In genomic region chr12:110185626-110186025, GRCh38 we compare ENCODE assay signal across 26 cellular contexts.
A peak's percentile ranks its signal among the peaks of the same experiment; 100 is the strongest.
DNase-seq lines count a peak whose midpoint lies in the region; ATAC-seq, FAIRE-seq and TF ChIP-seq lines count a peak whose summit lies in the region.
"Had no signal": no experiment of that assay in that cellular context is flagged by ENCODE, and none has a peak within 500 bp of the region (broad histone marks: within the 10 kb centered on the region; RNA-seq: fewer than 3 reads in every experiment).

No MANE protein-coding gene starts in this region.

- peaks cover 25% of the 10 kb centered on the region for H3K36me3 Mint-ChIP-seq in endothelial cell (ENCODE audit: low read depth, unreplicated experiment)
- H3K36me3 Mint-ChIP-seq: CD14-positive monocyte had no signal

- peaks cover 6% of the 10 kb centered on the region in 2 experiments; a peak in 3 of 5 replicates for H3K36me3 ChIP-seq in HepG2 (replicated peaks in 1 of 2; ENCODE audit: control insufficient read depth in 1 of 2, insufficient read depth in 2 of 2, low read length in 2 of 2)
- peaks cover 0 to 6% (median 0%) of the 10 kb centered on the region in 4 donors for H3K36me3 ChIP-seq in right lobe of liver
- peaks cover 5% of the 10 kb centered on the region for H3K36me3 ChIP-seq in adipocyte (ENCODE audit: control insufficient read depth, insufficient read depth, low read length, severe bottlenecking)

- WGBS in HepG2 (ENCODE audit: low lambda C conversion rate) = 98% methylated on average over 2 of the region's 2 CpGs
- 100% methylated on average over 1 of the region's 2 CpGs for WGBS in right lobe of liver (ENCODE audit: insufficient coverage, low coverage, low lambda C conversion rate, missing lambda C conversion rate)

- in situ Hi-C loops in HepG2 (cut with HindIII; ENCODE audit: extremely low pct_ligation_motif_present, low pct_unique_long_range_greater_than_20kb) = no loop called here

- no peak for TF ChIP-seq CTCF in HepG2 (CRISPR knock-in tag; IDR thresholded peaks at IDR 0.05)
- TF ChIP-seq CTCF in right lobe of liver (IDR thresholded peaks at IDR 0.05) = no peak
- TF ChIP-seq CTCF in endothelial cell (IDR thresholded peaks at IDR 0.05; ENCODE audit: unreplicated experiment) = no peak

- H3K4me3 ChIP-seq in HepG2 (replicated peaks in 1 of 3; ENCODE audit: insufficient read depth in 1 of 3, low read depth in 2 of 3, low read length in 3 of 3) (no peak overlapping the region), right lobe of liver (no peak overlapping the region), adipocyte (ENCODE audit: low read length) (peak overlapping the region; percentile 40)
- H3K4me3 ChIP-seq: BLaER1, GM12878 had no signal

- DNase-seq in HepG2 (ENCODE audit: low spot score) = no peak
- no peak for DNase-seq in right lobe of liver
- DNase-seq in adipocyte (ENCODE audit: low read depth) = no peak
- DNase-seq in endothelial cell (ENCODE audit: low spot score) = no peak
- no peak for DNase-seq in GOT3 (lab: John Stamatoyannopoulos, UW)
- no peak for DNase-seq in NCI-H2029 treated with DMSO at 0.1 percent for 48 hours (lab: John Stamatoyannopoulos, UW)
- DNase-seq: 8988T; BE2C; C1 segment of cervical spinal cord; CD4-positive, alpha-beta memory T cell; CD4-positive, CD25-positive, alpha-beta regulatory T cell; CD8-positive, alpha-beta memory T cell; COR-L47; DMS 273 treated with DMSO at 0.1 percent for 48 hours; DMS153; DMS53; DMS79; DND-41; EL; GDM1 had no signal

- peaks cover 11% of the 10 kb centered on the region for H3K9me3 Mint-ChIP-seq in endothelial cell (ENCODE audit: unreplicated experiment)

- TF ChIP-seq RAD21 in HepG2 (CRISPR knock-in tag; IDR thresholded peaks at IDR 0.05) = no peak

- H3K4me1 ChIP-seq in HepG2 (ENCODE audit: insufficient read depth, low read length) (no peaks in the 10 kb centered on the region), right lobe of liver (no peaks in the 10 kb centered on the region), adipocyte (ENCODE audit: control insufficient read depth, insufficient read depth, low read length) (peaks cover 9% of the 10 kb centered on the region)
- H3K4me1 ChIP-seq: BE2C, BLaER1 had no signal

- no peaks in the 10 kb centered on the region for H3K27me3 Mint-ChIP-seq in endothelial cell (ENCODE audit: unreplicated experiment)
- H3K27me3 Mint-ChIP-seq: CD4-positive, alpha-beta memory T cell; CD4-positive, CD25-positive, alpha-beta regulatory T cell; CD8-positive, alpha-beta memory T cell had no signal

- no peaks in the 10 kb centered on the region for H3K79me2 ChIP-seq in HepG2 (ENCODE audit: insufficient read depth, low read length)

- CTCF ChIA-PET in HepG2 (lab: Yijun Ruan, JAX; ENCODE audit: low intra/inter-chr PET ratio, low total read pairs) = no interaction called here

- FAIRE-seq in HepG2 (lab: Jason Lieb, UNC) = no peak
- FAIRE-seq: A204.1, GM12878, GM12892 had no signal

- TF ChIP-seq EP300 in HepG2 (IDR thresholded peaks at IDR 0.05; ENCODE audit: low read depth in 2 of 2, low read length in 2 of 2) (no peak), HepG2 (CRISPR knock-in tag; IDR thresholded peaks at IDR 0.05; ENCODE audit: borderline replicate concordance) (no peak)

- intact Hi-C loops in HepG2 (cut with micrococcal nuclease; ENCODE audit: unreplicated experiment) = no loop called here
- intact Hi-C loops in right lobe of liver (cut with DNase I) = no loop called here

- TF ChIP-seq POLR2A in HepG2 (IDR thresholded peaks at IDR 0.05; ENCODE audit: insufficient read depth in 1 of 2, low read depth in 2 of 2, low read length in 2 of 2) = no peak
- no peak for TF ChIP-seq POLR2A in right lobe of liver (IDR thresholded peaks at IDR 0.05)

- no TSS peak for BruUV-seq in HepG2 (replicated peaks; lab: Mats Ljungman, UMichigan)

- H4K20me1 ChIP-seq in HepG2 (ENCODE audit: insufficient read depth, low read length) = no peaks in the 10 kb centered on the region
- H4K20me1 ChIP-seq: BLaER1 had no signal

- H2AFZ ChIP-seq in HepG2 (ENCODE audit: low read length) = no peak overlapping the region

- H3K27me3 ChIP-seq in HepG2 (ENCODE audit: control insufficient read depth in 1 of 2, insufficient read depth in 2 of 2, low read length in 2 of 2) (no peaks in the 10 kb centered on the region), right lobe of liver (no peaks in the 10 kb centered on the region), adipocyte (replicated peaks; ENCODE audit: control insufficient read depth, insufficient read depth, low read length) (no peaks in the 10 kb centered on the region)
- H3K27me3 ChIP-seq: BE2C, BLaER1 had no signal

- no peaks in the 10 kb centered on the region for H3K4me1 Mint-ChIP-seq in endothelial cell (ENCODE audit: unreplicated experiment)
- H3K4me1 Mint-ChIP-seq: CD4-positive, alpha-beta memory T cell; CD8-positive, alpha-beta memory T cell had no signal

- H3K27ac Mint-ChIP-seq in endothelial cell (ENCODE audit: unreplicated experiment) = no peak overlapping the region
- H3K27ac Mint-ChIP-seq: CD4-positive, CD25-positive, alpha-beta regulatory T cell had no signal

- H3K4me3 Mint-ChIP-seq in endothelial cell (ENCODE audit: unreplicated experiment) = peak overlapping the region; percentile 66
- H3K4me3 Mint-ChIP-seq: CD14-positive monocyte; CD4-positive, alpha-beta memory T cell; CD4-positive, CD25-positive, alpha-beta regulatory T cell; CD8-positive, alpha-beta memory T cell had no signal

- H3K9ac ChIP-seq in HepG2 (ENCODE audit: insufficient read depth, low read depth, low read length) = no peak overlapping the region
- H3K9ac ChIP-seq in adipocyte (ENCODE audit: low read length) = no peak overlapping the region
- H3K9ac ChIP-seq: BLaER1 had no signal

- H3K4me2 ChIP-seq in HepG2 (ENCODE audit: low read depth, low read length) = no peak overlapping the region
- H3K4me2 ChIP-seq: BLaER1 had no signal

- no peak overlapping the region for H3K27ac ChIP-seq in HepG2 (ENCODE audit: extremely low read length, insufficient read depth, low read length)
- no peak overlapping the region for H3K27ac ChIP-seq in right lobe of liver
- H3K27ac ChIP-seq: BLaER1 had no signal

- ATAC-seq in HepG2 (no peak), right lobe of liver (no peak), HG02938 (IDR thresholded peaks at IDR 0.05; ENCODE audit: unreplicated experiment) (no peak)
- ATAC-seq: GM12878 had no signal

- peaks cover 5% of the 10 kb centered on the region; the same call in 1 of the 2 replicates for H3K9me3 ChIP-seq in HepG2 (ENCODE audit: low read length)
- H3K9me3 ChIP-seq in right lobe of liver = peaks cover 0 to 6% (median 0%) of the 10 kb centered on the region in 4 donors
- H3K9me3 ChIP-seq in adipocyte (ENCODE audit: control insufficient read depth, low read length) = peaks cover 18% of the 10 kb centered on the region
- H3K9me3 ChIP-seq: BE2C had no signal

- POLR2A ChIA-PET in HepG2 (lab: Yijun Ruan, JAX) = no interaction called here

TF ChIP-seq in HepG2, 621 proteins besides CTCF, POLR2A, EP300 and RAD21:
- TF ChIP-seq ZNF121 (CRISPR knock-in tag; IDR thresholded peaks at IDR 0.05) (0 out of 2 replicates have a peak, but pooled peaks have one; percentile 32), CERS6 (CRISPR knock-in tag; IDR thresholded peaks at IDR 0.05) (no peak)
TF ChIP-seq in HepG2: peak in this region for 1.
